Comparison of ENCODE assay signal across 1 cellular context in the genomic region with DNA sequence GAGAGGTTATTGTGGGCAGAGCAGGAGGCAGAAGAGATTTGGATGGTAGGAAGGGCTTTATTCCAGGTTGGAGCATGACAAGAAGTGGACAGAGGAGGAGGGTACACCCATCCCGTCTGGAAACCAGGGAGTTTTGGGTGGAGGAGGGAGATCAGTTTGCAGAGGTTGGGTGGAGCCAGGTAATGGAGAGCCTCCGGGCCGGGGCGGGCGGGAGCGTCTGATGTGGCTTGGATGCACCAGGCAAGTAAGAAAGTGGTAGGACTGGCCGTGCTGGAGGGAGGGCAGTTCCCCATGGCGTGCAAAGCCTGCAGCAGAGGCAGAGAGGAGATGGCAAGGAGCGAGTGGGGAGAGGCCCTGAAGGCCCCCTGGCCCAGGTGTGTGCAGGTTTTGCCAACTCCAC.
A peak's percentile ranks its signal among the peaks of the same experiment; 100 is the strongest.
TF ChIP-seq lines count a peak whose summit lies in the region.

No MANE protein-coding gene starts in this region.

TF ChIP-seq in K562, 482 proteins besides CTCF, POLR2A, EP300 and RAD21:
- no peak for TF ChIP-seq FOS (IDR thresholded peaks at IDR 0.05; ENCODE audit: extremely low read depth, insufficient read length)
- no peak for TF ChIP-seq CEBPG (CRISPR knock-in tag; IDR thresholded peaks at IDR 0.05)
- no peak for TF ChIP-seq CEBPG (tag; conservative IDR thresholded peaks at IDR 0.05 in 1 of 2, IDR thresholded peaks at IDR 0.05 in 1 of 2)
- peak; percentile 1; the same call in 1 of the 2 replicates for TF ChIP-seq RBFOX2 (IDR thresholded peaks at IDR 0.05; ENCODE audit: low read depth, low read length)
- no peak for TF ChIP-seq ILF3 (IDR thresholded peaks at IDR 0.05; ENCODE audit: borderline replicate concordance)
- 0 out of 2 replicates have a peak, but pooled peaks have one; percentile 24 for TF ChIP-seq ZNF263 (CRISPR knock-in tag; IDR thresholded peaks at IDR 0.05; ENCODE audit: borderline replicate concordance)
